ENCODE assay signal across 13 cellular contexts in the genomic region with DNA sequence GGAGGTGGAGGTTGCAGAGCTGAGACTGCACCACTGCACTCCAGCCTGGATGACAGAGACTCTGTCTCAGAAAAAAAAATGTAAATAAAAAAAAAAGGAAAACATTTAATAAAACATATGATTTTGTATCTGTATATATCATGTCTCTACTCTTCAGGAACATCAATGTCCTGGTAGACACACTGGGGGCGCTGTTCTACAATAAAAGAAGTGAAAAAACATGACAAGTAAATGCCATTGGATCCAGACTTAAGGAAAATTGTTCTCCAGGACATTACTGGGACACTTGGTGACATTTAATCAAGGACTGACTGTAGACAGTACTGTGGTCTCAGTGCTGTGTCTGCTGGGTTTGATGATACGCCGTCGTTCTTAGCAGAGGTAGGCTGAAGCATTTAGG. TPM values are rescaled to one million over a fixed set of nuclear protein-coding genes. Genes with fewer than 3 reads are reported as not detected.
DNase-seq lines count a peak whose midpoint lies in the region; FAIRE-seq and TF ChIP-seq lines count a peak whose summit lies in the region.
"Had no signal": no experiment of that assay in that cellular context is flagged by ENCODE, and none has a peak within 500 bp of the region (broad histone marks: within the 10 kb centered on the region; RNA-seq: fewer than 3 reads in every experiment).

No MANE protein-coding gene starts in this region.

- H3K27ac ChIP-seq in BLaER1 treated with 17β-estradiol and CSF1 and Interleukin-3, amounts not matched to agents 10 nM and 100 nM: no peak overlapping the region
- H3K27ac ChIP-seq in suprapubic skin: no peak overlapping the region
- H3K27ac ChIP-seq: left ventricle myocardium inferior had no signal

- FAIRE-seq in A204.1 (lab: Jason Lieb, UNC): peak; percentile 70

- DNase-seq in NCI-H460 (ENCODE audit: extremely low read depth, low read depth) (peak; percentile 40), epithelial cell of esophagus (ENCODE audit: low read depth) (peak; percentile 24), amniotic stem cell (lab: John Stamatoyannopoulos, UW) (no peak), NAMALWA (ENCODE audit: low spot score) (no peak), suprapubic skin (ENCODE audit: low spot score in 2 of 2) (no peak), putamen (ENCODE audit: low spot score) (no peak)
- DNase-seq: erythroblast, left ventricle myocardium inferior, naive B cell, NCI-H1092 treated with DMSO at 0.1 percent for 48 hours, NCI-H446 had no signal

- whole genome bisulfite sequencing in suprapubic skin: 93% methylated on average over 4 of the region's 4 CpGs

- H3K4me3 ChIP-seq in BLaER1 treated with 17β-estradiol and CSF1 and Interleukin-3, amounts not matched to agents 10 nM and 100 nM: no peak overlapping the region
- no peak overlapping the region for H3K4me3 ChIP-seq in epithelial cell of esophagus (ENCODE audit: low read length)
- no peak overlapping the region for H3K4me3 ChIP-seq in suprapubic skin
- H3K4me3 ChIP-seq: left ventricle myocardium inferior had no signal

- peaks cover 23 to 31% (median 25%) of the 10 kb centered on the region in 11 experiments for H3K9me3 ChIP-seq in BLaER1 treated with 17β-estradiol and CSF1 and Interleukin-3, amounts not matched to agents 10 nM and 100 nM (replicated peaks in 1 of 11)
- no peaks in the 10 kb centered on the region for H3K9me3 ChIP-seq in suprapubic skin

- peak overlapping the region in 8 of 11 experiments; percentile 24 to 52 (median 42); a peak in 9 of 22 replicates for H3K4me2 ChIP-seq in BLaER1 treated with 17β-estradiol and CSF1 and Interleukin-3, amounts not matched to agents 10 nM and 100 nM

- H3K36me3 ChIP-seq in BLaER1 treated with 17β-estradiol and CSF1 and Interleukin-3, amounts not matched to agents 10 nM and 100 nM: peaks cover 0 to 5% (median 0%) of the 10 kb centered on the region in 11 experiments; a peak in 3 of 22 replicates
- no peaks in the 10 kb centered on the region for H3K36me3 ChIP-seq in suprapubic skin
- H3K36me3 ChIP-seq: left ventricle myocardium inferior had no signal

- peaks cover 0 to 3% (median 2%) of the 10 kb centered on the region in 11 experiments; a peak in 9 of 22 replicates for H3K27me3 ChIP-seq in BLaER1 treated with 17β-estradiol and CSF1 and Interleukin-3, amounts not matched to agents 10 nM and 100 nM
- no peaks in the 10 kb centered on the region for H3K27me3 ChIP-seq in suprapubic skin

- H3K4me1 ChIP-seq in BLaER1 treated with 17β-estradiol and CSF1 and Interleukin-3, amounts not matched to agents 10 nM and 100 nM: peaks cover 7 to 13% (median 10%) of the 10 kb centered on the region in 10 experiments
- H3K4me1 ChIP-seq in suprapubic skin: no peaks in the 10 kb centered on the region

- TF ChIP-seq CTCF in epithelial cell of esophagus (IDR thresholded peaks at IDR 0.05; ENCODE audit: insufficient read depth, low read depth, low read length, missing control alignments): no peak
- TF ChIP-seq CTCF in suprapubic skin (IDR thresholded peaks at IDR 0.05): no peak

- peaks cover 0 to 1% (median 0%) of the 10 kb centered on the region in 11 experiments; a peak in 1 of 22 replicates for H4K20me1 ChIP-seq in BLaER1 treated with 17β-estradiol and CSF1 and Interleukin-3, amounts not matched to agents 10 nM and 100 nM

- TF ChIP-seq EP300 in suprapubic skin (IDR thresholded peaks at IDR 0.05): no peak

- no peak for TF ChIP-seq POLR2A in suprapubic skin (IDR thresholded peaks at IDR 0.05)

- H3K9ac ChIP-seq in BLaER1 treated with 17β-estradiol and CSF1 and Interleukin-3, amounts not matched to agents 10 nM and 100 nM: no peak overlapping the region

RNA-seq across cellular contexts. Expression of gene KLC1, which starts 15.5 kb away (rescaled TPM):
- 116 and 137 TPM in 2 replicates for total RNA-seq in NCI-H460 (2014; rRNA removed; shearing (Covaris generic))
- polyA plus RNA-seq in NCI-H460 (2014; cell fraction: nucleus; rRNA removed): 240 and 308 TPM in 2 replicates
- 100 to 1,000 TPM; 195 to 421 (median 214) TPM for total RNA-seq in suprapubic skin

RNA-seq across cellular contexts. Expression of gene COA8, which starts 50.8 kb away (rescaled TPM):
- 46.2 and 51.4 TPM in 2 replicates for total RNA-seq in NCI-H460 (2014; rRNA removed; shearing (Covaris generic))
- polyA plus RNA-seq in NCI-H460 (2014; cell fraction: nucleus; rRNA removed): 45.2 and 66.6 TPM in 2 replicates
- total RNA-seq in suprapubic skin: 10 to 100 TPM; 17.1 to 30.3 (median 21.9) TPM

RNA-seq across cellular contexts. Expression of gene BAG5, which starts 51.1 kb away (rescaled TPM):
- 26.9 and 32.5 TPM in 2 replicates for total RNA-seq in NCI-H460 (2014; rRNA removed; shearing (Covaris generic))
- polyA plus RNA-seq in NCI-H460 (2014; cell fraction: nucleus; rRNA removed): 16.2 and 23.3 TPM in 2 replicates
- 10 to 100 TPM; 30.2 to 55.1 (median 39.9) TPM for total RNA-seq in suprapubic skin

Comparison
In these comparisons a context has a peak if more than half of its experiments do, and no peak if none do; other contexts are left out.
1. DNase-seq: peak in NCI-H460 (single experiment) and epithelial cell of esophagus (single experiment); none in amniotic stem cell (single experiment), NAMALWA (single experiment), suprapubic skin (0 of 2) and putamen (single experiment).